Comparison of ENCODE assay signal across 8 cellular contexts in the genomic region with DNA sequence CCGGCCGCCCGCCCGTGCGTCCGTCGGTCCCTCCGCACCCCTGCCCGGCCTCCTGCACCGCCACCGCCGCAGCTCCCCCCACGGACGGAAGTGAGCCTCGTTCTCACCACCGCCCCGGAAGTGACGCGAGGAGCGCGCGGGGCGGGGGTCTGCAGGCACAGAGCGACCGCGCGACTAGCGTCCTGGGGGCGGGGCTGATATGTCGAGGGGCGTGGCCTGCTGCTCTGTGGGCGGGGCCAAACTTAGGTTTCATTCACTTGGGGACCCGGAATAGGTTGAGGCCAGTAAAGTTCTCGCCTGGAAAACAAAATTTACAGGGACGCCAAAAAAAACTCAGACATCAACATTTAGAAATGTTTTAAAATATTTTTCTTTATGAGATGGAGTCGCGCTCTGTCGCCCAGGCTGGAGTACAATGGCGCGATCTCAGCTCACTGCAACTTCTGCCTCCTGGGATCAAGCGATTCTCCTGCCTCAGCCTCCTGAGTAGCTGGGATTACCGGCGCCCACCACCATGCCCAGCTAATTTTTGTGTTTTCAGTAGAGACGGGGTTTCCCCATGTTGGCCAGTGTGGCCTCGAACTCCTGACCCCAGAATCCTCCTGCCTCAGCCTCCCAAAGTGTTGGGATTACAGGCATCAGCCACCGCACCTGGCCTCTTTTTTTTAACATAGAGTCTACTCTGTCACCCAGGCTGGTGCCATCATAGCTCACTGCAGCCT. TPM values are rescaled to one million over a fixed set of nuclear protein-coding genes. Genes with fewer than 3 reads are reported as not detected.
A peak's percentile ranks its signal among the peaks of the same experiment; 100 is the strongest.
DNase-seq lines count a peak whose midpoint lies in the region; ATAC-seq and FAIRE-seq lines count a peak whose summit lies in the region.
"Not testable (repeated sequence)": the region's sequence is repeated elsewhere in the genome, so short reads cannot be mapped to it uniquely, and the experiment has no call there.

ABHD17A (minus strand) TSS at position 99 of the 722 bp plus-strand sequence. CDS start 3,930 bp downstream, outside the sequence.

- H3K4me3 Mint-ChIP-seq in activated CD4-positive, alpha-beta T cell treated with anti-CD3 and anti-CD28 coated beads for 36 hours = peak within 1 kb of the TSS; percentile 97

- not testable (repeated sequence) for H3K27me3 Mint-ChIP-seq in activated CD4-positive, alpha-beta T cell treated with anti-CD3 and anti-CD28 coated beads for 36 hours

- FAIRE-seq in islet of Langerhans (lab: Jason Lieb, UNC) = peak; percentile 36

- intact Hi-C loops in activated CD4-positive, alpha-beta T cell treated with anti-CD3 and anti-CD28 coated beads for 36 hours (cut with DNase I, micrococcal nuclease) = loop anchor here (1.0 kb wide), 4 partner anchors 9 to 21 kb away; partner anchors contain the start of genes ADAT3 (in 2 of the 2) and SCAMP4 (in 2 of the 2)

- CTCF ChIA-PET in activated CD4-positive, alpha-beta T cell treated with anti-CD3 and anti-CD28 coated beads for 36 hours (lab: Charles Lee) = interaction anchor here (0.6 to 1.6 kb wide), 4 partner anchors 9 to 98 kb away, joined by 3 to 4 read pairs (median 4); no protein-coding TSS in a partner anchor

- DNase-seq in ACHN = peak; percentile 93
- peak; percentile 62 to 90 for DNase-seq in NCI-H526 (lab: John Stamatoyannopoulos, UW)
- DNase-seq in activated CD4-positive, alpha-beta T cell treated with anti-CD3 and anti-CD28 coated beads for 36 hours = peak; percentile 98
- DNase-seq in cerebellar nuclear complex (lab: John Stamatoyannopoulos, UW) = peak; percentile 53 to 64
- peak; percentile 74 for DNase-seq in smooth muscle cell of the brain vasculature (ENCODE audit: low read depth, low spot score)

- H3K36me3 Mint-ChIP-seq in activated CD4-positive, alpha-beta T cell treated with anti-CD3 and anti-CD28 coated beads for 36 hours (ENCODE audit: low read depth) = peaks cover 15% of the 10 kb centered on the region

- ATAC-seq in GM19025 (IDR thresholded peaks at IDR 0.05; ENCODE audit: low read depth, unreplicated experiment) (peak; percentile 80), HG03439 (IDR thresholded peaks at IDR 0.05; ENCODE audit: unreplicated experiment) (peak; percentile 70)
- ATAC-seq in activated CD4-positive, alpha-beta T cell treated with anti-CD3 and anti-CD28 coated beads for 36 hours = peak; percentile 80

- H3K27ac Mint-ChIP-seq in activated CD4-positive, alpha-beta T cell treated with anti-CD3 and anti-CD28 coated beads for 36 hours = peak within 1 kb of the TSS; percentile 98

- H3K9me3 Mint-ChIP-seq in activated CD4-positive, alpha-beta T cell treated with anti-CD3 and anti-CD28 coated beads for 36 hours (ENCODE audit: low read depth) = not testable (repeated sequence)

- POLR2A ChIA-PET in activated CD4-positive, alpha-beta T cell treated with anti-CD3 and anti-CD28 coated beads for 36 hours (lab: Charles Lee) = interaction anchor here (0.6 to 1.8 kb wide), 3 partner anchors 9 to 617 kb away, joined by 3 to 5 read pairs (median 4); no protein-coding TSS in a partner anchor

- in situ Hi-C loops in ACHN (cut with HindIII; ENCODE audit: low pct_ligation_motif_present, low pct_unique_long_range_greater_than_20kb, low sequenced_read_pairs) = not testable (repeated sequence)

- H3K4me1 Mint-ChIP-seq in activated CD4-positive, alpha-beta T cell treated with anti-CD3 and anti-CD28 coated beads for 36 hours = peaks cover 29% of the 10 kb centered on the region

RNA-seq across cellular contexts. Expression of gene ABHD17A, which starts in this region (rescaled TPM):
- total RNA-seq in activated CD4-positive, alpha-beta T cell treated with anti-CD3 and anti-CD28 coated beads for 36 hours = 10 to 100 TPM; 84.5 to 88.5 TPM

Comparison
In these comparisons a context has a peak if more than half of its experiments do, and no peak if none do; other contexts are left out.
1. Peak in every context shown above with its lines: DNase-seq and ATAC-seq.